Comparison of ENCODE assay signal across 9 cellular contexts in the genomic region with DNA sequence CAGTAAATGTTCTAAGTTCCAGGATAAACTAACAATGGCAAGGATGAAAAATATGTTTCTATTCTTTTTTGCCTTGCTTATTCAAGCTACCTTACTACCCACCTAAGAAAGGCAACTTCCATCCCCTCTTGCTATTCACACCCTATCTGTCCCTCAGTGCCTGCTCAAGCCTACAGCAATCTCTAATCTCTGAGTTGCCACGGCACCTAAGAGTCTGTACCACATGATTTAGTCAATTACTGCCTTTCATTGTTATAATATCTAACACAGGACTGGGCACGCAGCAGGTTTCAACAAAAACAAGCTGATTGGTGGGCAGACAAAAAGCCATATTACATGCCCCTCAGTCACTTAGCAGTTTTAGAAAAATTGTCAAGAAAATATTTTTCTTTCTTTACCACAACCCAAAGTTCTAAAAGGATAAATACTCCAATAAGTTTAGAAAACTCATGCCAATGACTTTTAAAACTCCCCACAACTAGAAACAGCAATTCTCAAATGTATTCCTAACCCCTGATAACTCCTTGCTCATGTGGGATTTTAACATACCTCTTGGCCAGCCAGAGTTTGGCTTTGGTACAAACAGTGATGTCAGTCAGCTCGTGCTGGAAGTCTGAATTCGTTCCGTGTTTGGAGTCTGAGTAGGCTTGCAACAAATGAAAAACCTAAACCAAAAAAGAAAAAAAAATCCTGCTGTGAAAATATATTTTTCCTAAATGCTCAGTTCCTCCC.
DNase-seq lines count a peak whose midpoint lies in the region; ATAC-seq, FAIRE-seq and TF ChIP-seq lines count a peak whose summit lies in the region.
"Had no signal": no experiment of that assay in that cellular context is flagged by ENCODE, and none has a peak within 500 bp of the region (broad histone marks: within the 10 kb centered on the region; RNA-seq: fewer than 3 reads in every experiment).

No MANE protein-coding gene starts in this region.

- peaks cover 33% of the 10 kb centered on the region for H3F3A ChIP-seq in GM23248 (ENCODE audit: insufficient read depth)

- H3K9ac ChIP-seq in GM23248 = peak overlapping the region; percentile 43
- peak overlapping the region; percentile 15 for H3K9ac ChIP-seq in skeletal muscle satellite cell (ENCODE audit: low read depth, low read length)

- 22 to 31% methylated on average over 5 of the region's 5 CpGs for WGBS in GM23248 (ENCODE audit: low coverage in 1 of 2, low lambda C conversion rate in 2 of 2, missing lambda C conversion rate in 2 of 2), 2 experiments

- DNase-seq in GM23248 = peak; percentile 88
- peak; percentile 92 for DNase-seq in brain microvascular endothelial cell
- peak; percentile 96 for DNase-seq in iris pigment epithelial cell (ENCODE audit: low read depth)
- DNase-seq in mesenteric fat pad (ENCODE audit: low spot score) = no peak
- no peak for DNase-seq in UCSD-AML1 (lab: John Stamatoyannopoulos, UW; ENCODE audit: unreplicated experiment)
- DNase-seq in frontal cortex (ENCODE audit: low spot score in 2 of 2) = no peak
- DNase-seq: NCI-H526 had no signal

- TF ChIP-seq CTCF in brain microvascular endothelial cell (IDR thresholded peaks at IDR 0.05; ENCODE audit: low read depth, low read length, missing control alignments) = no peak

- H3K9me2 ChIP-seq in GM23248 (ENCODE audit: insufficient read depth) = no peaks in the 10 kb centered on the region

- H3K27ac ChIP-seq in GM23248 (peak overlapping the region; percentile 29), brain microvascular endothelial cell (no peak overlapping the region)

- H2AFZ ChIP-seq in GM23248 = no peak overlapping the region

- FAIRE-seq in frontal cortex (lab: Jason Lieb, UNC) = no peak

- in situ Hi-C loops in GM23248 (cut with MboI) = no loop called here
- in situ Hi-C loops in brain microvascular endothelial cell (cut with HindIII; ENCODE audit: low pct_ligation_motif_present, low sequenced_read_pairs) = no loop called here

- no peaks in the 10 kb centered on the region for H3K27me3 ChIP-seq in GM23248 (replicated peaks; ENCODE audit: insufficient read depth)
- no peaks in the 10 kb centered on the region for H3K27me3 ChIP-seq in brain microvascular endothelial cell (replicated peaks)
- H3K27me3 ChIP-seq in skeletal muscle satellite cell (ENCODE audit: control insufficient read depth, insufficient read depth, low read length) = no peaks in the 10 kb centered on the region

- H3K4me1 ChIP-seq in GM23248 (ENCODE audit: insufficient read depth) (peaks cover 49% of the 10 kb centered on the region), skeletal muscle satellite cell (ENCODE audit: control insufficient read depth, insufficient read depth, low read length) (peaks cover 46% of the 10 kb centered on the region)

- no peaks in the 10 kb centered on the region for H3K79me2 ChIP-seq in GM23248 (ENCODE audit: insufficient read depth)

- no peaks in the 10 kb centered on the region for H3K36me3 ChIP-seq in GM23248 (ENCODE audit: low read depth)
- no peaks in the 10 kb centered on the region for H3K36me3 ChIP-seq in brain microvascular endothelial cell (replicated peaks)
- H3K36me3 ChIP-seq in skeletal muscle satellite cell (ENCODE audit: insufficient read depth, low read length) = no peaks in the 10 kb centered on the region

- H3K9me3 ChIP-seq in GM23248 (ENCODE audit: low read depth) (no peaks in the 10 kb centered on the region), skeletal muscle satellite cell (replicated peaks; ENCODE audit: low read length) (no peaks in the 10 kb centered on the region)

- ATAC-seq in GM19324 (IDR thresholded peaks at IDR 0.05; ENCODE audit: low FRiP score, unreplicated experiment) = no peak

- no peak overlapping the region for H3K4me3 ChIP-seq in GM23248
- no peak overlapping the region for H3K4me3 ChIP-seq in brain microvascular endothelial cell (ENCODE audit: low read depth, low read length)
- no peak overlapping the region for H3K4me3 ChIP-seq in skeletal muscle satellite cell (ENCODE audit: low read length)

- no peaks in the 10 kb centered on the region for H4K20me1 ChIP-seq in GM23248 (ENCODE audit: insufficient read depth)

- peak overlapping the region; percentile 25 for H3K4me2 ChIP-seq in GM23248 (ENCODE audit: unreplicated experiment)
- peak overlapping the region; percentile 38 for H3K4me2 ChIP-seq in skeletal muscle satellite cell (ENCODE audit: low read length)

Comparison
In these comparisons a context has a peak if more than half of its experiments do, and no peak if none do; other contexts are left out.
1. DNase-seq: peak in GM23248 (single experiment), brain microvascular endothelial cell (single experiment) and iris pigment epithelial cell (single experiment); none in mesenteric fat pad (single experiment), UCSD-AML1 (single experiment) and frontal cortex (0 of 2).